11 cellular contexts compared by ENCODE assay signal in genomic region chr14:63493246-63493645, GRCh38. TPM values are rescaled to one million over a fixed set of nuclear protein-coding genes. Genes with fewer than 3 reads are reported as not detected.
DNase-seq lines count a peak whose midpoint lies in the region; ATAC-seq, FAIRE-seq and TF ChIP-seq lines count a peak whose summit lies in the region.
"Had no signal": no experiment of that assay in that cellular context is flagged by ENCODE, and none has a peak within 500 bp of the region (broad histone marks: within the 10 kb centered on the region; RNA-seq: fewer than 3 reads in every experiment).

No MANE protein-coding gene starts in this region.

- no peaks in the 10 kb centered on the region for H3K27me3 ChIP-seq in bronchial epithelial cell (ENCODE audit: control insufficient read depth, insufficient read depth, low read length)

- H3K36me3 Mint-ChIP-seq in mesothelial cell of epicardium = no peaks in the 10 kb centered on the region

- TF ChIP-seq CTCF in bronchial epithelial cell (IDR thresholded peaks at IDR 0.05; ENCODE audit: insufficient read depth, low read length, severe bottlenecking) = peak; percentile 38
- no peak for TF ChIP-seq CTCF in mesothelial cell of epicardium (IDR thresholded peaks at IDR 0.05; ENCODE audit: unreplicated experiment)

- peaks cover 54% of the 10 kb centered on the region for H3K4me1 Mint-ChIP-seq in mesothelial cell of epicardium

- H3K9me3 Mint-ChIP-seq in mesothelial cell of epicardium = no peaks in the 10 kb centered on the region

- no peaks in the 10 kb centered on the region for H3K36me3 ChIP-seq in bronchial epithelial cell (ENCODE audit: control insufficient read depth, insufficient read depth, low read length)

- H3K4me3 ChIP-seq in bronchial epithelial cell (ENCODE audit: low read depth, low read length) = no peak overlapping the region

- peak overlapping the region; percentile 97 for H3K27ac Mint-ChIP-seq in mesothelial cell of epicardium

- ATAC-seq in GM18858 (IDR thresholded peaks at IDR 0.05; ENCODE audit: unreplicated experiment) (no peak), GM21717 (IDR thresholded peaks at IDR 0.05; ENCODE audit: unreplicated experiment) (no peak)

- FAIRE-seq in bronchial epithelial cell (lab: Jason Lieb, UNC) = no peak
- no peak for FAIRE-seq in RCC 7860 (lab: Jason Lieb, UNC)
- FAIRE-seq: colon, GM18507 had no signal

- DNase-seq in EH (ENCODE audit: low read depth) (peak; percentile 66), MV-4-11 (lab: John Stamatoyannopoulos, UW) (peak; percentile 25), bronchial epithelial cell (ENCODE audit: low read depth) (peak; percentile 26), mesothelial cell of epicardium (ENCODE audit: low spot score in 2 of 2, unreplicated experiment in 2 of 2) (no peak), amniotic stem cell (lab: John Stamatoyannopoulos, UW) (no peak), RCC 7860 (ENCODE audit: low spot score) (no peak)
- DNase-seq: T1000 had no signal

- H3K27me3 Mint-ChIP-seq in mesothelial cell of epicardium (ENCODE audit: low read depth) = no peaks in the 10 kb centered on the region

- H3K4me3 Mint-ChIP-seq in mesothelial cell of epicardium = no peak overlapping the region

RNA-seq across cellular contexts. Expression of gene PPP2R5E, which starts 49.9 kb away (rescaled TPM):
- total RNA-seq in bronchial epithelial cell (11.6 and 14.5 TPM in 2 replicates), mesothelial cell of epicardium (57.1 to 58.5 TPM (median 58.2 TPM) in 3 replicates)

Comparison
In these comparisons a context has a peak if more than half of its experiments do, and no peak if none do; other contexts are left out.
1. DNase-seq: peak in EH (single experiment), MV-4-11 (single experiment) and bronchial epithelial cell (single experiment); none in mesothelial cell of epicardium (0 of 2), amniotic stem cell (single experiment) and RCC 7860 (single experiment).